ENCODE assay signal across 8 cellular contexts in genomic region chr14:104150201-104151027, GRCh38. TPM values are rescaled to one million over a fixed set of nuclear protein-coding genes. Genes with fewer than 3 reads are reported as not detected.
A peak's percentile ranks its signal among the peaks of the same experiment; 100 is the strongest.
DNase-seq lines count a peak whose midpoint lies in the region; ATAC-seq and TF ChIP-seq lines count a peak whose summit lies in the region.

No MANE protein-coding gene starts in this region.

- H4K20me1 ChIP-seq in Karpas-422 (ENCODE audit: insufficient read depth, low read depth, low read length): peaks cover 3% of the 10 kb centered on the region; the same call in 1 of the 2 replicates

- H3K27me3 Mint-ChIP-seq in HFFc6 (ENCODE audit: insufficient read depth): peaks cover 11% of the 10 kb centered on the region

- H3K9me3 Mint-ChIP-seq in HFFc6: peaks cover 8% of the 10 kb centered on the region; the same call in 1 of the 2 replicates

- H3K4me1 ChIP-seq in Karpas-422 (ENCODE audit: low read length): no peaks in the 10 kb centered on the region

- no peaks in the 10 kb centered on the region for H3K9me3 ChIP-seq in Karpas-422 (ENCODE audit: low read length)

- no peak overlapping the region for H3K9ac ChIP-seq in Karpas-422 (ENCODE audit: low read length)

- no peak for ATAC-seq in activated CD4-positive, CD25-positive, alpha-beta regulatory T cell treated with anti-CD3 and anti-CD28 coated beads, Interleukin-2, amount 50 U/mL, for 24 hours
- ATAC-seq in HG02870 (IDR thresholded peaks at IDR 0.05; ENCODE audit: unreplicated experiment): no peak

- no peaks in the 10 kb centered on the region for H3K36me3 Mint-ChIP-seq in HFFc6 (ENCODE audit: low read depth)

- no peak overlapping the region for H3K27ac ChIP-seq in Karpas-422 (ENCODE audit: low read length)

- no peak overlapping the region for H3K4me3 ChIP-seq in AG10803 (ENCODE audit: low read length)
- H3K4me3 ChIP-seq in WI38 (ENCODE audit: low read depth, low read length): no peak overlapping the region
- H3K4me3 ChIP-seq in Karpas-422 (ENCODE audit: low read length): no peak overlapping the region

- no peak overlapping the region for H3K4me2 ChIP-seq in Karpas-422 (ENCODE audit: low read depth, low read length, poor library complexity, severe bottlenecking)

- H3K4me3 Mint-ChIP-seq in HFFc6: no peak overlapping the region

- no peaks in the 10 kb centered on the region for H3K4me1 Mint-ChIP-seq in HFFc6 (ENCODE audit: low read depth)

- H3K27me3 ChIP-seq in Karpas-422 (ENCODE audit: low read length): no peaks in the 10 kb centered on the region

- peak; percentile 65 for DNase-seq in AG10803 (ENCODE audit: low read depth)
- DNase-seq in HFFc6: no peak
- peak; percentile 86 for DNase-seq in iPS-NIHi7 (ENCODE audit: extremely low spot score)
- DNase-seq in Karpas-422: no peak
- no peak for DNase-seq in DMS114 treated with DMSO at 0.1 percent for 48 hours (lab: John Stamatoyannopoulos, UW; ENCODE audit: unreplicated experiment)

- H3K36me3 ChIP-seq in Karpas-422 (ENCODE audit: insufficient read depth, low read length): no peaks in the 10 kb centered on the region

- H2AFZ ChIP-seq in Karpas-422 (ENCODE audit: low read length): no peak overlapping the region

- peak; percentile 39 for TF ChIP-seq CTCF in AG10803 (conservative IDR thresholded peaks at IDR 0.05; ENCODE audit: low read length)
- peak; percentile 60 for TF ChIP-seq CTCF in HFFc6 (IDR thresholded peaks at IDR 0.05)
- 0 out of 2 replicates have a peak, but pooled peaks have one; percentile 8 for TF ChIP-seq CTCF in WI38 (IDR thresholded peaks at IDR 0.05; ENCODE audit: low read depth, low read length)

- H3K27ac Mint-ChIP-seq in HFFc6: no peak overlapping the region

- H3K9me2 ChIP-seq in Karpas-422 (replicated peaks; ENCODE audit: insufficient read depth, low read length): no peaks in the 10 kb centered on the region

- H3K79me2 ChIP-seq in Karpas-422 (ENCODE audit: low read length): no peaks in the 10 kb centered on the region

RNA-seq across cellular contexts. Expression of gene KIF26A, which starts 12.0 kb away (rescaled TPM):
- total RNA-seq in HFFc6 (2021; fragmentation: NEBNext Ultra II Directional; extraction: Animal tissue kit (Norgen Biotek cat#: 25700)): under 1 TPM in 2 of 6 experiments, not detected in 4; 0.07 to 0.09 TPM
- not detected in 2 replicates for total RNA-seq in Karpas-422 (2014; rRNA removed; shearing (Covaris generic); ENCODE audit: low replicate concordance)

Comparison
In these comparisons a context has a peak if more than half of its experiments do, and no peak if none do; other contexts are left out.
1. DNase-seq: peak in AG10803 (single experiment) and iPS-NIHi7 (single experiment); none in HFFc6 (single experiment), Karpas-422 (single experiment) and DMS114 treated with DMSO at 0.1 percent for 48 hours (single experiment).
2. CTCF ChIP-seq: peak in every context shown above with its lines; median percentile 60 in HFFc6; 39 in AG10803; 8 in WI38.